10 cellular contexts compared by ENCODE assay signal in the genomic region with DNA sequence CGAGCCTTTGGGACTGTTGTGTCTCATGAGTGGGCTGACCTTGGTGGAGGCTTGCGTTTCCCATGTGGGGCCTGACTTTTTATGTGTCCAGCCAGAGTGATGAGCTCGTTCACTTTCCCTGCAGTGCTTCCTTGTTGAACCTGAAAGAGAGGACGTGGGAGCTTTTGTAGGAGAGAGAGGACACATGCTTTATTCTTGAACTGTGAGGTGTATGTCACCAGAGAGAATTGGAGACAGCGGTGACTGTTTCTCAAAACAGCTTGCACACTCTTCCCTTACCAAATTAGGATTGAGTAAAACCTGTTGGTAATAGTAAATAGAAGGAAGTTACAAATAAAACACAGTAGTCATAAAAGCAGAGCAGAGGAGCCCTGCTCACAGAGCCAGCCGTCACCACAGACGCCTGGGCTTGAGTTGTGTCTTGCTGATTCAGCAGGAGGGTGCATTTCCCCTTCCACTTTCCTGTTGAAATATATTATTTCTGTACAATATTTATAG.
DNase-seq lines count a peak whose midpoint lies in the region; ATAC-seq and TF ChIP-seq lines count a peak whose summit lies in the region.
"Had no signal": no experiment of that assay in that cellular context is flagged by ENCODE, and none has a peak within 500 bp of the region (broad histone marks: within the 10 kb centered on the region; RNA-seq: fewer than 3 reads in every experiment).

No MANE protein-coding gene starts in this region.

- H3K4me3 Mint-ChIP-seq in activated T-helper 1 cell treated with anti-CD3 and anti-CD28 coated beads, Interleukin-12 subunit alpha, Interleukin-12 subunit beta, Interleukin-2, Interleukin-4 antibody, amounts not matched to agents 30 ng/mL and 10 ng/mL and 1 ng/mL, durations not matched to agents 14 hours and 24 hours and 36 hours = no peak overlapping the region

- DNase-seq in SKM-1 treated with dmso at 0.1 percent for 144 hours (lab: John Stamatoyannopoulos, UW; ENCODE audit: unreplicated experiment) = peak; percentile 80
- DNase-seq in Right ventricle myocardium superior = peak; percentile 70
- DNase-seq in sciatic nerve (ENCODE audit: low spot score) = no peak
- no peak for DNase-seq in activated T-helper 1 cell treated with anti-CD3 and anti-CD28 coated beads, Interleukin-12 subunit alpha, Interleukin-12 subunit beta, Interleukin-2, Interleukin-4 antibody, amounts not matched to agents 30 ng/mL and 10 ng/mL and 1 ng/mL, durations not matched to agents 14 hours and 24 hours and 36 hours (ENCODE audit: low spot score)
- DNase-seq in NCI-H1092 treated with DMSO at 0.1 percent for 48 hours (lab: John Stamatoyannopoulos, UW) = no peak
- DNase-seq: effector CD8-positive, alpha-beta T cell; NCI-H1105 had no signal

- peaks cover 87% of the 10 kb centered on the region for H3K4me1 Mint-ChIP-seq in activated T-helper 1 cell treated with anti-CD3 and anti-CD28 coated beads, Interleukin-12 subunit alpha, Interleukin-12 subunit beta, Interleukin-2, Interleukin-4 antibody, amounts not matched to agents 30 ng/mL and 10 ng/mL and 1 ng/mL, durations not matched to agents 14 hours and 24 hours and 36 hours (ENCODE audit: low read depth)

- ATAC-seq in Right ventricle myocardium superior (ENCODE audit: poor library complexity) = peak; percentile 18
- peak; percentile 45 for ATAC-seq in sciatic nerve
- no peak for ATAC-seq in GM21717 (IDR thresholded peaks at IDR 0.05; ENCODE audit: unreplicated experiment)
- ATAC-seq in HG02885 (IDR thresholded peaks at IDR 0.05; ENCODE audit: poor library complexity, unreplicated experiment) = no peak

- no peaks in the 10 kb centered on the region for H3K36me3 ChIP-seq in HEK293 (ENCODE audit: control insufficient read depth in 2 of 2, insufficient read depth in 1 of 2, low read length in 2 of 2)

- H3K36me3 Mint-ChIP-seq in activated T-helper 1 cell treated with anti-CD3 and anti-CD28 coated beads, Interleukin-12 subunit alpha, Interleukin-12 subunit beta, Interleukin-2, Interleukin-4 antibody, amounts not matched to agents 30 ng/mL and 10 ng/mL and 1 ng/mL, durations not matched to agents 14 hours and 24 hours and 36 hours (ENCODE audit: low read depth) = peaks cover 29% of the 10 kb centered on the region

- intact Hi-C loops in Right ventricle myocardium superior (cut with DNase I) (no loop called here), sciatic nerve (cut with DNase I) (no loop called here)
- intact Hi-C loops in activated T-helper 1 cell treated with anti-CD3 and anti-CD28 coated beads, Interleukin-12 subunit alpha, Interleukin-12 subunit beta, Interleukin-2, Interleukin-4 antibody, amounts not matched to agents 30 ng/mL and 10 ng/mL and 1 ng/mL, durations not matched to agents 14 hours and 24 hours and 36 hours (cut with micrococcal nuclease) = no loop called here

- H3K9me3 Mint-ChIP-seq in activated T-helper 1 cell treated with anti-CD3 and anti-CD28 coated beads, Interleukin-12 subunit alpha, Interleukin-12 subunit beta, Interleukin-2, Interleukin-4 antibody, amounts not matched to agents 30 ng/mL and 10 ng/mL and 1 ng/mL, durations not matched to agents 14 hours and 24 hours and 36 hours = no peaks in the 10 kb centered on the region

- H3K9me3 ChIP-seq in HEK293 (ENCODE audit: control insufficient read depth, insufficient read depth, low read depth, low read length) = no peaks in the 10 kb centered on the region

- H3K27ac Mint-ChIP-seq in activated T-helper 1 cell treated with anti-CD3 and anti-CD28 coated beads, Interleukin-12 subunit alpha, Interleukin-12 subunit beta, Interleukin-2, Interleukin-4 antibody, amounts not matched to agents 30 ng/mL and 10 ng/mL and 1 ng/mL, durations not matched to agents 14 hours and 24 hours and 36 hours = no peak overlapping the region

- H3K4me3 ChIP-seq in HEK293 (ENCODE audit: low read depth, low read length) = no peak overlapping the region

- H3K27me3 Mint-ChIP-seq in activated T-helper 1 cell treated with anti-CD3 and anti-CD28 coated beads, Interleukin-12 subunit alpha, Interleukin-12 subunit beta, Interleukin-2, Interleukin-4 antibody, amounts not matched to agents 30 ng/mL and 10 ng/mL and 1 ng/mL, durations not matched to agents 14 hours and 24 hours and 36 hours (ENCODE audit: insufficient read depth) = no peaks in the 10 kb centered on the region

- CTCF ChIA-PET in HEK293 (lab: Yijun Ruan, JAX) = interaction anchor here (1.0 kb wide), 1 partner anchor 9 kb away, joined by 4 read pairs; no protein-coding TSS in a partner anchor

- POLR2A ChIA-PET in HEK293 (lab: Yijun Ruan, JAX) = no interaction called here

- no peak overlapping the region for H3K27ac ChIP-seq in HEK293 (ENCODE audit: extremely low read depth, low read depth, low read length)

- H3K4me1 ChIP-seq in HEK293 (ENCODE audit: control insufficient read depth, insufficient read depth, low read length) = peaks cover 17% of the 10 kb centered on the region

- no peak for TF ChIP-seq CTCF in HEK293 (tag by site-specific recombination; IDR thresholded peaks at IDR 0.05)

TF ChIP-seq in HEK293, 187 proteins besides CTCF, POLR2A, EP300 and RAD21:
- TF ChIP-seq SCRT2 (tag by site-specific recombination; IDR thresholded peaks at IDR 0.05) (0 out of 2 replicates have a peak, but pooled peaks have one; percentile 21), ZNF114 (tag by site-specific recombination; IDR thresholded peaks at IDR 0.05) (no peak)

Comparison
In these comparisons a context has a peak if more than half of its experiments do, and no peak if none do; other contexts are left out.
1. DNase-seq: peak in SKM-1 treated with dmso at 0.1 percent for 144 hours (single experiment) and Right ventricle myocardium superior (single experiment); none in sciatic nerve (single experiment), activated T-helper 1 cell treated with anti-CD3 and anti-CD28 coated beads, Interleukin-12 subunit alpha, Interleukin-12 subunit beta, Interleukin-2, Interleukin-4 antibody, amounts not matched to agents 30 ng/mL and 10 ng/mL and 1 ng/mL, durations not matched to agents 14 hours and 24 hours and 36 hours (single experiment) and NCI-H1092 treated with DMSO at 0.1 percent for 48 hours (single experiment).
2. ATAC-seq: peak in Right ventricle myocardium superior (single experiment) and sciatic nerve (single experiment); none in GM21717 (single experiment) and HG02885 (single experiment).